ENCODE assay signal across 8 cellular contexts in genomic region chr2:39913648-39914456, GRCh38.
DNase-seq lines count a peak whose midpoint lies in the region; ATAC-seq and TF ChIP-seq lines count a peak whose summit lies in the region.

No MANE protein-coding gene starts in this region.

- no peak for TF ChIP-seq POLR2A in tibial nerve (IDR thresholded peaks at IDR 0.05)

- no peaks in the 10 kb centered on the region for H3K9me2 ChIP-seq in DOHH2 (replicated peaks; ENCODE audit: control insufficient read depth, low read length)

- no peaks in the 10 kb centered on the region for H3K79me2 ChIP-seq in DOHH2 (ENCODE audit: control insufficient read depth, low read length)

- H3K9me3 ChIP-seq in DOHH2 (ENCODE audit: control insufficient read depth, insufficient read depth, low read length) (no peaks in the 10 kb centered on the region), tibial nerve (no peaks in the 10 kb centered on the region)

- in situ Hi-C loops in T47D (cut with HindIII; ENCODE audit: low pct_unique_long_range_greater_than_20kb, low sequenced_read_pairs), result no loop called here

- WGBS in tibial nerve, 2 donors, result 30 to 33% methylated on average over 5 of the region's 5 CpGs

- no peak for TF ChIP-seq EP300 in tibial nerve (IDR thresholded peaks at IDR 0.05)

- H3K4me3 ChIP-seq in DOHH2 (ENCODE audit: low read length) (no peak overlapping the region), tibial nerve (no peak overlapping the region)

- H3K36me3 ChIP-seq in DOHH2 (ENCODE audit: control insufficient read depth, low read length), result no peaks in the 10 kb centered on the region
- H3K36me3 ChIP-seq in tibial nerve, result no peaks in the 10 kb centered on the region

- H3K4me1 ChIP-seq in DOHH2 (ENCODE audit: control insufficient read depth, low read length) (peaks cover 24% of the 10 kb centered on the region), tibial nerve (no peaks in the 10 kb centered on the region)

- no peaks in the 10 kb centered on the region for H3F3A ChIP-seq in DOHH2 (ENCODE audit: control insufficient read depth, insufficient read depth)

- no peak overlapping the region for H3K27ac ChIP-seq in DOHH2 (ENCODE audit: low read depth, low read length)
- H3K27ac ChIP-seq in tibial nerve, result no peak overlapping the region

- no peaks in the 10 kb centered on the region for H4K20me1 ChIP-seq in DOHH2 (ENCODE audit: control insufficient read depth, insufficient read depth, low read depth, low read length)

- peak overlapping the region; percentile 12; the same call in 1 of the 2 replicates for H3K4me2 ChIP-seq in DOHH2 (ENCODE audit: low read length)

- ATAC-seq in GM21367 (IDR thresholded peaks at IDR 0.05; ENCODE audit: unreplicated experiment), result peak; percentile 86
- peak; percentile 58 for ATAC-seq in left colon

- intact Hi-C loops in left colon (cut with DNase I, micrococcal nuclease), result loop anchor here in 1 of 2 donors (5.0 to 10.0 kb wide), 3 partner anchors 638 to 1871 kb away; no protein-coding TSS in a partner anchor

- peak; percentile 81 for TF ChIP-seq CTCF in DOHH2 (IDR thresholded peaks at IDR 0.05; ENCODE audit: low read depth, low read length, poor library complexity, severe bottlenecking)
- peak; percentile 60 to 77 (median 73) for TF ChIP-seq CTCF in tibial nerve (IDR thresholded peaks at IDR 0.05)

- DNase-seq in HT-29 (ENCODE audit: low spot score), result peak; percentile 76
- peak; percentile 57 for DNase-seq in NCI-H82 treated with DMSO at 0.1 percent for 48 hours (lab: John Stamatoyannopoulos, UW; ENCODE audit: unreplicated experiment)
- DNase-seq in T47D (ENCODE audit: low read depth in 1 of 2, low spot score in 1 of 2), result peak; percentile 13 to 70
- DNase-seq in left colon, result no peak
- DNase-seq in tibial nerve (ENCODE audit: low spot score in 2 of 2), result peak in 1 of 2 donors; percentile 50
- DNase-seq in 8988T, result no peak

- H3K27me3 ChIP-seq in DOHH2 (ENCODE audit: control insufficient read depth, low read length), result no peaks in the 10 kb centered on the region
- no peaks in the 10 kb centered on the region for H3K27me3 ChIP-seq in tibial nerve

Comparison
In these comparisons a context has a peak if more than half of its experiments do, and no peak if none do; other contexts are left out.
1. DNase-seq: peak in HT-29 (single experiment), NCI-H82 treated with DMSO at 0.1 percent for 48 hours (single experiment) and T47D (2 of 2); none in left colon (0 of 2) and 8988T (single experiment).